Comparison of ENCODE assay signal across 17 cellular contexts in the genomic region with DNA sequence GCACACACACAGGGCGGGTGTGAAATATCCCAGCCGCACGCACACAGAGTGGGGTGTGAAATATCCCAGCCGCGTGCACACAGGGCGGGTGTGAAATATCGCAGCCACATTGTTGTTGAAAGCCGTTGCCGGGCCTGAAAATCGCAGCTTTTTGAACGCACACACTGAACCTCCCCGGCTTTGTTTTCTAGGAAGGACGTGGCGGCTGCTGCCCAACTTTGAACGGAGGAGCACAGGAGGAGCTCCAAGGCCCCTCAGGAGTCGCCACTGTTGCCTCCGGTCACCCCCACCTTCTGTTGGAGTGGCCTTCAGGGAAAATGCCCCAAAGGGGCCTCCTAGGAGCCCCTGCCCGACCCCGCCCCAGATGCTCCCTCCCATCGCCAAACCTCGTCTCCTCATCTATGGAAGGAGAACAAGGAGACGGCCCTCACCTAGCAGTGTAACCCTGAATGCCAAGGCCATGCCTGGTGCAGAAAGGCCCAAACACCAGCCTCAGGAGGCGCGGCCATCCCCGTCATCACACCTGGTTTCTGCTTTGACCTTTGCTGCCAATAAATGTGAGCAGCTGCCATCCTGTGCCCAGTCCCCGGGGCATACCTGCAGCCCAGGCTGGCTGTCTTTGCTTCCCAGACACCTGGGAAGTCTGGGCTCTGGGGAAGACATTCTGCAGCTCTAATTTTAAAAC.
"Had no signal": no experiment of that assay in that cellular context is flagged by ENCODE, and none has a peak within 500 bp of the region (broad histone marks: within the 10 kb centered on the region; RNA-seq: fewer than 3 reads in every experiment).

No MANE protein-coding gene starts in this region.

- H3K27ac ChIP-seq: brain microvascular endothelial cell, left ventricle myocardium inferior, parathyroid adenoma had no signal

- H3K4me1 Mint-ChIP-seq: activated naive CD4-positive, alpha-beta T cell treated with anti-CD3 and anti-CD28 coated beads, Interleukin-2, amount 50 U/mL, for 24 hours; neural crest cell had no signal

- ATAC-seq: esophagus mucosa, SK-N-SH treated with all-trans-retinoic acid at 6 μM for 48 hours had no signal

- H3K4me1 ChIP-seq: left ventricle myocardium inferior, parathyroid adenoma had no signal

- FAIRE-seq: endometrium, islet of Langerhans had no signal

- H3K27ac Mint-ChIP-seq: activated naive CD4-positive, alpha-beta T cell treated with anti-CD3 and anti-CD28 coated beads, Interleukin-2, amount 50 U/mL, for 24 hours; activated T-helper 2 cell treated with anti-CD3 and anti-CD28 coated beads, Interferon-gamma antibody, Interleukin-2, Interleukin-4, amounts not matched to agents 10 μg/mL and 5 μg/mL and 100 μg/mL, durations not matched to agents 14 hours and 24 hours and 36 hours had no signal

- H3K4me3 Mint-ChIP-seq: activated naive CD4-positive, alpha-beta T cell treated with anti-CD3 and anti-CD28 coated beads, Interleukin-2, amount 50 U/mL, for 24 hours; neural crest cell had no signal

- H3K27me3 ChIP-seq: brain microvascular endothelial cell had no signal

- H3K27me3 Mint-ChIP-seq: activated naive CD4-positive, alpha-beta T cell treated with anti-CD3 and anti-CD28 coated beads, Interleukin-2, amount 50 U/mL, for 24 hours had no signal

- DNase-seq: activated CD4-positive, alpha-beta T cell treated with anti-CD3 and anti-CD28 coated beads, Interleukin-2, amount 50 U/mL, for 1 hour; activated CD4-positive, CD25-positive, alpha-beta regulatory T cell; amygdala; brain microvascular endothelial cell; cerebellar nuclear complex; left ventricle myocardium inferior; mesenchymal stem cell; stimulated activated CD4-positive, alpha-beta T cell treated with anti-CD3 and anti-CD28 coated beads, Interleukin-2, amount 100 ng/mL, for 48 hours; stimulated activated naive CD4-positive, alpha-beta T cell treated with Interleukin-2 at 50 U/mL for 16 hours had no signal

- H3K9me3 ChIP-seq: left ventricle myocardium inferior had no signal

- H3K36me3 ChIP-seq: brain microvascular endothelial cell, left ventricle myocardium inferior had no signal

- H3K36me3 Mint-ChIP-seq: activated naive CD4-positive, alpha-beta T cell treated with anti-CD3 and anti-CD28 coated beads, Interleukin-2, amount 50 U/mL, for 24 hours had no signal

- H3K9me3 Mint-ChIP-seq: activated naive CD4-positive, alpha-beta T cell treated with anti-CD3 and anti-CD28 coated beads, Interleukin-2, amount 50 U/mL, for 24 hours; neural crest cell had no signal

- H3K4me3 ChIP-seq: left ventricle myocardium inferior had no signal
